9 cellular contexts compared by ENCODE assay signal in the genomic region with DNA sequence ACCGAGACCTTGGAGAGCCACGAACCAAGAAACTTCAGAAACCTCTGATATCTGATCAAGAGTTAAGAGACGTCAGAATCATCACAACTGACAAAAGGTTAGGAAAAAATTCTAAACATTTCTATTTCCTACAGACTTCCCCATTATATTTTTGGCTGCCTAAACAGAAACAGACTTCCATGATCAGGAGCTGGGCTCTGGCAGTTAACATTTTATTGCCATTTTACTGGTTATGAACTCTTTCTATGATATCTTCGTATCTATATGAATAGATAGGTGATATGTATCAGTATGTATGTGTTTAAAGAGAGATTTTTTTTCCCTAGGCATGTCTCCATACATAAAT. TPM values are rescaled to one million over a fixed set of nuclear protein-coding genes. Genes with fewer than 3 reads are reported as not detected.
A peak's percentile ranks its signal among the peaks of the same experiment; 100 is the strongest.
DNase-seq lines count a peak whose midpoint lies in the region; ATAC-seq, FAIRE-seq and TF ChIP-seq lines count a peak whose summit lies in the region.
"Had no signal": no experiment of that assay in that cellular context is flagged by ENCODE, and none has a peak within 500 bp of the region (broad histone marks: within the 10 kb centered on the region; RNA-seq: fewer than 3 reads in every experiment).

No MANE protein-coding gene starts in this region.

- H3K9me2 ChIP-seq in DOHH2 (replicated peaks; ENCODE audit: control insufficient read depth, low read length), result no peaks in the 10 kb centered on the region

- no peaks in the 10 kb centered on the region for H3K79me2 ChIP-seq in DOHH2 (ENCODE audit: control insufficient read depth, low read length)

- H3K27me3 ChIP-seq in DOHH2 (ENCODE audit: control insufficient read depth, low read length), result no peaks in the 10 kb centered on the region
- no peaks in the 10 kb centered on the region for H3K27me3 ChIP-seq in CD8-positive, alpha-beta T cell (ENCODE audit: insufficient read depth, low read length)

- H3K27ac Mint-ChIP-seq in activated naive CD8-positive, alpha-beta T cell treated with anti-CD3 and anti-CD28 coated beads, Interleukin-2, amount 50 U/mL, for 24 hours, result no peak overlapping the region
- no peak overlapping the region for H3K27ac Mint-ChIP-seq in CD8-positive, alpha-beta T cell

- H3K4me3 ChIP-seq in DOHH2 (ENCODE audit: low read length) (peak overlapping the region; percentile 72), mucosa of descending colon (no peak overlapping the region)
- no peak overlapping the region for H3K4me3 ChIP-seq in CD8-positive, alpha-beta T cell (ENCODE audit: low read depth, low read length)

- TF ChIP-seq CTCF in DOHH2 (IDR thresholded peaks at IDR 0.05; ENCODE audit: low read depth, low read length, poor library complexity, severe bottlenecking) (no peak), mucosa of descending colon (IDR thresholded peaks at IDR 0.05) (no peak)
- TF ChIP-seq CTCF in CD8-positive, alpha-beta T cell (IDR thresholded peaks at IDR 0.05), result no peak

- H3K27ac ChIP-seq in DOHH2 (ENCODE audit: low read depth, low read length), result no peak overlapping the region
- no peak overlapping the region for H3K27ac ChIP-seq in CD8-positive, alpha-beta T cell (ENCODE audit: low read depth, low read length)

- H3K4me3 Mint-ChIP-seq in activated naive CD8-positive, alpha-beta T cell treated with anti-CD3 and anti-CD28 coated beads, Interleukin-2, amount 50 U/mL, for 24 hours, result peak overlapping the region; percentile 7
- H3K4me3 Mint-ChIP-seq in CD8-positive, alpha-beta T cell, result no peak overlapping the region

- H3K4me1 ChIP-seq in DOHH2 (ENCODE audit: control insufficient read depth, low read length) (peaks cover 19% of the 10 kb centered on the region), mucosa of descending colon (ENCODE audit: low read depth) (no peaks in the 10 kb centered on the region)
- H3K4me1 ChIP-seq in CD8-positive, alpha-beta T cell (ENCODE audit: insufficient read depth, low read length), result peaks cover 3% of the 10 kb centered on the region

- H3F3A ChIP-seq in DOHH2 (ENCODE audit: control insufficient read depth, insufficient read depth), result no peaks in the 10 kb centered on the region

- CTCF ChIA-PET in CD8-positive, alpha-beta T cell (lab: Charles Lee), result interaction anchor here (0.6 to 2.7 kb wide), 5 partner anchors 13 to 239 kb away, joined by 3 to 20 read pairs (median 4); a partner anchor contains a TSS

- peak; percentile 6 for ATAC-seq in HG02870 (IDR thresholded peaks at IDR 0.05; ENCODE audit: unreplicated experiment)
- ATAC-seq in activated naive CD8-positive, alpha-beta T cell treated with anti-CD3 and anti-CD28 coated beads, Interleukin-2, amount 50 U/mL, for 24 hours, result no peak
- ATAC-seq in mucosa of descending colon, result peak; percentile 44
- ATAC-seq in CD8-positive, alpha-beta T cell, result no peak
- no peak for ATAC-seq in GM21825 (IDR thresholded peaks at IDR 0.05; ENCODE audit: unreplicated experiment)

- no peaks in the 10 kb centered on the region for H4K20me1 ChIP-seq in DOHH2 (ENCODE audit: control insufficient read depth, insufficient read depth, low read depth, low read length)

- no peak for FAIRE-seq in GM19239 (lab: Jason Lieb, UNC)

- no peaks in the 10 kb centered on the region for H3K9me3 Mint-ChIP-seq in activated naive CD8-positive, alpha-beta T cell treated with anti-CD3 and anti-CD28 coated beads, Interleukin-2, amount 50 U/mL, for 24 hours
- no peaks in the 10 kb centered on the region for H3K9me3 Mint-ChIP-seq in CD8-positive, alpha-beta T cell

- POLR2A ChIA-PET in CD8-positive, alpha-beta T cell (lab: Charles Lee), result no interaction called here

- H3K4me1 Mint-ChIP-seq in activated naive CD8-positive, alpha-beta T cell treated with anti-CD3 and anti-CD28 coated beads, Interleukin-2, amount 50 U/mL, for 24 hours, result peaks cover 15% of the 10 kb centered on the region
- H3K4me1 Mint-ChIP-seq in CD8-positive, alpha-beta T cell (ENCODE audit: low read depth), result peaks cover 10% of the 10 kb centered on the region

- DNase-seq in activated naive CD8-positive, alpha-beta T cell treated with anti-CD3 and anti-CD28 coated beads, Interleukin-2, amount 50 U/mL, for 24 hours, result no peak
- DNase-seq in mucosa of descending colon (no peak), DMS53 treated with DMSO at 0.1 percent for 48 hours (lab: John Stamatoyannopoulos, UW; ENCODE audit: unreplicated experiment) (no peak), GM19239 (ENCODE audit: insufficient read length, low spot score) (no peak)
- no peak for DNase-seq in CD8-positive, alpha-beta T cell
- DNase-seq: T1000 had no signal

- intact Hi-C loops in mucosa of descending colon (cut with DNase I, micrococcal nuclease), result loop anchor here in 1 of 2 donors (10.0 kb wide), 1 partner anchor 110 kb away; no protein-coding TSS in a partner anchor
- intact Hi-C loops in CD8-positive, alpha-beta T cell (cut with DNase I, micrococcal nuclease), result loop anchor here (1.0 to 10.0 kb wide), 4 partner anchors 211 to 1830 kb away; no protein-coding TSS in a partner anchor

- H3K9me3 ChIP-seq in DOHH2 (ENCODE audit: control insufficient read depth, insufficient read depth, low read length), result no peaks in the 10 kb centered on the region
- no peaks in the 10 kb centered on the region for H3K9me3 ChIP-seq in mucosa of descending colon
- no peaks in the 10 kb centered on the region for H3K9me3 ChIP-seq in CD8-positive, alpha-beta T cell (ENCODE audit: low read length)

- H3K27me3 Mint-ChIP-seq in activated naive CD8-positive, alpha-beta T cell treated with anti-CD3 and anti-CD28 coated beads, Interleukin-2, amount 50 U/mL, for 24 hours, result peaks cover 3% of the 10 kb centered on the region
- peaks cover 11% of the 10 kb centered on the region for H3K27me3 Mint-ChIP-seq in CD8-positive, alpha-beta T cell (ENCODE audit: low read depth)

- H3K36me3 ChIP-seq in DOHH2 (ENCODE audit: control insufficient read depth, low read length) (no peaks in the 10 kb centered on the region), mucosa of descending colon (ENCODE audit: low read depth) (no peaks in the 10 kb centered on the region)
- H3K36me3 ChIP-seq in CD8-positive, alpha-beta T cell (ENCODE audit: insufficient read depth, low read length), result no peaks in the 10 kb centered on the region

- no peaks in the 10 kb centered on the region for H3K36me3 Mint-ChIP-seq in activated naive CD8-positive, alpha-beta T cell treated with anti-CD3 and anti-CD28 coated beads, Interleukin-2, amount 50 U/mL, for 24 hours (ENCODE audit: low read depth)
- H3K36me3 Mint-ChIP-seq in CD8-positive, alpha-beta T cell, result no peaks in the 10 kb centered on the region

- peak overlapping the region; percentile 68 for H3K4me2 ChIP-seq in DOHH2 (ENCODE audit: low read length)

RNA-seq across cellular contexts. Expression of a gene that starts 31.1 kb away (rescaled TPM):
- total RNA-seq in mucosa of descending colon, result under 1 TPM in 1 of 3 donors, not detected in 2; 0.75 TPM
- total RNA-seq in CD8-positive, alpha-beta T cell, result not detected

Comparison
In these comparisons a context has a peak if more than half of its experiments do, and no peak if none do; other contexts are left out.
1. ATAC-seq: peak in HG02870 (single experiment) and mucosa of descending colon (single experiment); none in activated naive CD8-positive, alpha-beta T cell treated with anti-CD3 and anti-CD28 coated beads, Interleukin-2, amount 50 U/mL, for 24 hours (single experiment), CD8-positive, alpha-beta T cell (single experiment) and GM21825 (single experiment).